Comparison of ENCODE assay signal across 2 cellular contexts in genomic region chr2:238162516-238163441, GRCh38.
TF ChIP-seq lines count a peak whose summit lies in the region.

No MANE protein-coding gene starts in this region.

TF ChIP-seq in HEK293, 187 proteins besides CTCF, POLR2A, EP300 and RAD21:
- TF ChIP-seq ZNF514 (tag by site-specific recombination; IDR thresholded peaks at IDR 0.05) (no peak), SP3 (tag by site-specific recombination; IDR thresholded peaks at IDR 0.05) (no peak), ZIC2 (tag by site-specific recombination; IDR thresholded peaks at IDR 0.05) (peak; percentile 87), GLIS1 (tag by site-specific recombination; IDR thresholded peaks at IDR 0.05) (peak; percentile 65), ZNF138 (tag by site-specific recombination; IDR thresholded peaks at IDR 0.05; ENCODE audit: borderline replicate concordance) (no peak), ZNF677 (tag by site-specific recombination; IDR thresholded peaks at IDR 0.05) (no peak), BCL11A (tag by site-specific recombination; IDR thresholded peaks at IDR 0.05; ENCODE audit: low read depth) (no peak), ZNF175 (tag by site-specific recombination; IDR thresholded peaks at IDR 0.05) (no peak), ZNF398 (tag by site-specific recombination; IDR thresholded peaks at IDR 0.05) (no peak)

TF ChIP-seq in H1, 55 proteins besides CTCF, POLR2A, EP300 and RAD21:
- TF ChIP-seq KDM4A (IDR thresholded peaks at IDR 0.05; ENCODE audit: low read depth, low read length, severe bottlenecking) (no peak), EGR1 (IDR thresholded peaks at IDR 0.05; ENCODE audit: borderline replicate concordance, low read depth, low read length) (no peak), CTBP2 (IDR thresholded peaks at IDR 0.05; ENCODE audit: borderline replicate concordance, insufficient read depth, insufficient read length, low read length) (no peak), ZNF274 (IDR thresholded peaks at IDR 0.05; ENCODE audit: borderline replicate concordance, extremely low read depth, low read length) (no peak), TCF12 (IDR thresholded peaks at IDR 0.05; ENCODE audit: low read depth, low read length) (no peak)
